ENCODE assay signal across 6 cellular contexts in the genomic region with DNA sequence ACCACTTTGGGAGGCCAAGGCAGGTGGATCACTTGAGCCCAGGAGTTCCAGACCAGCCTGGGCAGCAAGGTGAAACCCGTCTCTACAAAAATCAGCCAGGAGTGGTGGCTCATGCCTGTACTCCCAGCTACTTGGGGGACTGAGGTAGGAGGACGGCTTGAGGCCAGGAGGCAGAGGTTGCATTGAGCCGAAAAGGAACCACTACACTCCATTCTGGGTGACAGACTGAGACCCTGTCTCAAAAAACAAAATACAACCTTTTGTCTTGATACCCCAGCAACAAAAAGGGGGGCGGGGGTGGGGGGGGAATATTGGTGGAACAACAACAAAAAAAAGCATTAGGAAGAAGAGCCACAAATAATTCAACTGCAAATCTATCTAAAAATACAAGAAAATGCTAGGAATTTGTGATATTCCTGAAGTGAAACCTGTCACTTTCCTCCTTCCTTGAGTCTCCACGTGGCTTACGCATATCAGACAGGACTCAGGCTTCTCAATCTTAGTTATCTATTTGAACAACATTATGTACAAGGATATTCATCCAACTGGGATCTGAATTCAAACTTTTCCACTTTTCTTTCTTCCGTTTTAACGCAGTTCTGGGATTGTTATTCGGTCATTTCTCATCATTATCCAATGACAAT. TPM values are rescaled to one million over a fixed set of nuclear protein-coding genes. Genes with fewer than 3 reads are reported as not detected.
DNase-seq lines count a peak whose midpoint lies in the region; ATAC-seq and TF ChIP-seq lines count a peak whose summit lies in the region.

No MANE protein-coding gene starts in this region.

- peak overlapping the region; percentile 97 for H3K27ac Mint-ChIP-seq in Calu3 (ENCODE audit: unreplicated experiment)

- H3K4me3 ChIP-seq in SU-DHL-6 (ENCODE audit: insufficient read depth, low read length, poor library complexity, severe bottlenecking), result peak overlapping the region; percentile 65

- H3K9ac ChIP-seq in SU-DHL-6 (ENCODE audit: low read length), result peak overlapping the region; percentile 72

- H3K4me1 Mint-ChIP-seq in Calu3 (ENCODE audit: low read depth, unreplicated experiment), result peaks cover 9% of the 10 kb centered on the region

- no peaks in the 10 kb centered on the region for H3K9me2 ChIP-seq in SU-DHL-6 (replicated peaks; ENCODE audit: insufficient read depth, low read length)

- BruUV-seq in Calu3 (replicated peaks; lab: Mats Ljungman, UMichigan), result TSS peak; percentile 85

- no peaks in the 10 kb centered on the region for H3K9me3 ChIP-seq in SU-DHL-6 (ENCODE audit: insufficient read depth, low read length)

- no peaks in the 10 kb centered on the region for H3K36me3 ChIP-seq in SU-DHL-6 (ENCODE audit: low read length)

- no peaks in the 10 kb centered on the region for H3K27me3 Mint-ChIP-seq in Calu3 (ENCODE audit: unreplicated experiment)

- H3F3A ChIP-seq in SU-DHL-6 (ENCODE audit: insufficient read depth), result peaks cover 13% of the 10 kb centered on the region

- DNase-seq in Calu3, result no peak
- peak; percentile 26 for DNase-seq in left kidney (ENCODE audit: low read depth, low spot score)
- DNase-seq in HPDE6-E6E7 (ENCODE audit: extremely low spot score), result no peak
- no peak for DNase-seq in activated gamma-delta T cell treated with Interleukin-2 at 50 U/mL for 16 hours

- H3K4me3 Mint-ChIP-seq in Calu3 (ENCODE audit: low read depth, unreplicated experiment), result peak overlapping the region; percentile 95

- intact Hi-C loops in Calu3 (cut with micrococcal nuclease; ENCODE audit: unreplicated experiment), result no loop called here

- H4K20me1 ChIP-seq in SU-DHL-6 (ENCODE audit: low read depth, low read length), result no peaks in the 10 kb centered on the region

- peaks cover 40% of the 10 kb centered on the region for H3K36me3 Mint-ChIP-seq in Calu3 (ENCODE audit: insufficient read depth, unreplicated experiment)

- no peak overlapping the region for H2AFZ ChIP-seq in SU-DHL-6 (ENCODE audit: low read depth, low read length, severe bottlenecking)

- peak overlapping the region; percentile 98 for H3K4me2 ChIP-seq in SU-DHL-6 (ENCODE audit: low read depth, low read length, poor library complexity, severe bottlenecking)

- H3K27ac ChIP-seq in SU-DHL-6 (ENCODE audit: low read depth, low read length), result peak overlapping the region; percentile 64

- no peak for ATAC-seq in GM18873 (IDR thresholded peaks at IDR 0.05; ENCODE audit: low FRiP score, unreplicated experiment)

- no peaks in the 10 kb centered on the region for H3K27me3 ChIP-seq in SU-DHL-6 (ENCODE audit: low read length)

- no peaks in the 10 kb centered on the region for H3K9me3 Mint-ChIP-seq in Calu3 (ENCODE audit: low read depth, unreplicated experiment)

- no peak for TF ChIP-seq CTCF in Calu3 (IDR thresholded peaks at IDR 0.05; ENCODE audit: unreplicated experiment)
- TF ChIP-seq CTCF in SU-DHL-6 (IDR thresholded peaks at IDR 0.05; ENCODE audit: insufficient read depth, low read length, poor library complexity, severe bottlenecking), result no peak

- peaks cover 37% of the 10 kb centered on the region for H3K79me2 ChIP-seq in SU-DHL-6 (ENCODE audit: insufficient read depth, low read length)

- CTCF ChIA-PET in Calu3 (lab: Charles Lee), result interaction anchor here (0.8 to 1.4 kb wide), 5 partner anchors 9 to 122 kb away, joined by 3 to 8 read pairs (median 5); a partner anchor contains a TSS

RNA-seq across cellular contexts. Expression of a gene that starts 1.2 kb away (rescaled TPM):
- total RNA-seq in Calu3 (2022), result 77.3 and 87.6 TPM in 2 replicates

RNA-seq across cellular contexts. Expression of a gene that starts 5.0 kb away (rescaled TPM):
- total RNA-seq in Calu3 (2022), result not detected in 2 replicates

RNA-seq across cellular contexts. Expression of a gene that starts 25.5 kb away (rescaled TPM):
- total RNA-seq in Calu3 (2022), result 0.38 and 0.64 TPM in 2 replicates

RNA-seq across cellular contexts. Expression of a gene that starts 30.0 kb away (rescaled TPM):
- 0.54 and 0.61 TPM in 2 replicates for total RNA-seq in Calu3 (2022)

RNA-seq across cellular contexts. Expression of a gene that starts 50.1 kb away (rescaled TPM):
- total RNA-seq in Calu3 (2022), result 0.39 TPM in 1 of 2 replicates, not detected in the other
